Comparison of ENCODE assay signal across 16 cellular contexts in the genomic region with DNA sequence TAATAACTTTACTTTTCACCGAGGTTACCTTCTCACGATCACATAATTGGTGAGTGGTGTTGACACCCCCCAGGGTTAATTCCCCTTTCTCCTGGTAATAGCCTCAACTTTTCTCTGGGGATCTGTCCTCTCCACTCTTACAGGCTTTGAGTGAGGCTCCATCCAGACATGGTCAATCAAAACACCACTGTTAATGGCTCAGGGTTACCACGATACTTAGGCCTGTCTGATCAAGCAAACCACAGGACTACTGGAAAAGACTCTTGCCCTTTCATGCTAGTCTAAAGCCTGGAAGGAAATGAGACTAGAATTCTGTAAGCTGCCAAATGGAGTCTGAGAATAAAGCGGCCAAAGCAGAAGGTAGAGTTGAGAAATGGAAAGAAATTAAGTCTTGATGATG. TPM values are rescaled to one million over a fixed set of nuclear protein-coding genes. Genes with fewer than 3 reads are reported as not detected.
A peak's percentile ranks its signal among the peaks of the same experiment; 100 is the strongest.
DNase-seq lines count a peak whose midpoint lies in the region; ATAC-seq and TF ChIP-seq lines count a peak whose summit lies in the region.
"Had no signal": no experiment of that assay in that cellular context is flagged by ENCODE, and none has a peak within 500 bp of the region (broad histone marks: within the 10 kb centered on the region; RNA-seq: fewer than 3 reads in every experiment).

No MANE protein-coding gene starts in this region.

- peak overlapping the region; percentile 34 for H3K4me3 Mint-ChIP-seq in neural progenitor cell
- H3K4me3 Mint-ChIP-seq: B cell; CD8-positive, alpha-beta T cell; H9 had no signal

- H3K27me3 Mint-ChIP-seq in neural progenitor cell (ENCODE audit: insufficient read depth, low read depth) = peaks cover 2% of the 10 kb centered on the region

- no peaks in the 10 kb centered on the region for H3F3A ChIP-seq in neural progenitor cell (ENCODE audit: low read depth)

- no peak overlapping the region for H3K27ac ChIP-seq in esophagus muscularis mucosa (replicated peaks in 1 of 4)
- H3K27ac ChIP-seq in neural progenitor cell = no peak overlapping the region
- no peak overlapping the region for H3K27ac ChIP-seq in tibial nerve
- H3K27ac ChIP-seq: BLaER1 treated with 17β-estradiol and CSF1 and Interleukin-3, amounts not matched to agents 10 nM and 100 nM had no signal

- TF ChIP-seq EP300 in esophagus muscularis mucosa (IDR thresholded peaks at IDR 0.05) = no peak
- no peak for TF ChIP-seq EP300 in tibial nerve (IDR thresholded peaks at IDR 0.05)

- no peaks in the 10 kb centered on the region for H3K4me1 ChIP-seq in esophagus muscularis mucosa
- no peaks in the 10 kb centered on the region for H3K4me1 ChIP-seq in neural progenitor cell
- no peaks in the 10 kb centered on the region for H3K4me1 ChIP-seq in tibial nerve

- H3K9me3 Mint-ChIP-seq in neural progenitor cell = peaks cover 2% of the 10 kb centered on the region

- TF ChIP-seq CTCF in esophagus muscularis mucosa (IDR thresholded peaks at IDR 0.05) (no peak), neural progenitor cell (IDR thresholded peaks at IDR 0.05) (no peak), tibial nerve (IDR thresholded peaks at IDR 0.05) (no peak)

- H3K4me3 ChIP-seq in esophagus muscularis mucosa = no peak overlapping the region
- no peak overlapping the region for H3K4me3 ChIP-seq in neural progenitor cell
- H3K4me3 ChIP-seq in tibial nerve = no peak overlapping the region
- H3K4me3 ChIP-seq: BLaER1 treated with 17β-estradiol and CSF1 and Interleukin-3, amounts not matched to agents 10 nM and 100 nM had no signal

- no peak overlapping the region for H3K27ac Mint-ChIP-seq in neural progenitor cell
- H3K27ac Mint-ChIP-seq: B cell; CD8-positive, alpha-beta T cell; H9 had no signal

- no peaks in the 10 kb centered on the region for H3K4me1 Mint-ChIP-seq in neural progenitor cell
- H3K4me1 Mint-ChIP-seq: H9 had no signal

- H4K20me1 ChIP-seq in neural progenitor cell (ENCODE audit: low read depth) = no peaks in the 10 kb centered on the region
- H4K20me1 ChIP-seq: BLaER1 treated with 17β-estradiol and CSF1 and Interleukin-3, amounts not matched to agents 10 nM and 100 nM had no signal

- DNase-seq in MV-4-11 (lab: John Stamatoyannopoulos, UW) (peak; percentile 59), NOMO-1 treated with dmso at 0.1 percent for 144 hours (lab: John Stamatoyannopoulos, UW; ENCODE audit: unreplicated experiment) (peak; percentile 2), esophagus muscularis mucosa (ENCODE audit: extremely low spot score) (peak; percentile 29), neural progenitor cell (ENCODE audit: low spot score) (no peak), SKM-1 treated with dmso at 0.1 percent for 144 hours (lab: John Stamatoyannopoulos, UW; ENCODE audit: unreplicated experiment) (no peak), tibial nerve (ENCODE audit: low spot score in 2 of 2) (no peak)
- no peak for DNase-seq in effector CD4-positive, alpha-beta T cell
- DNase-seq: 8988T; Calu3; CD8-positive, alpha-beta T cell; DMS79 treated with DMSO at 0.1 percent for 48 hours; GF-D8; H9 had no signal

- ATAC-seq in GM18517 (IDR thresholded peaks at IDR 0.05; ENCODE audit: unreplicated experiment) = no peak
- ATAC-seq: CD8-positive, alpha-beta T cell had no signal

- no peak overlapping the region for H2AFZ ChIP-seq in neural progenitor cell (replicated peaks)

- H3K79me2 ChIP-seq in neural progenitor cell (ENCODE audit: low read depth) = no peaks in the 10 kb centered on the region

- 95% methylated on average over 4 of the region's 4 CpGs for WGBS in esophagus muscularis mucosa
- 93 to 95% methylated on average over 4 of the region's 4 CpGs for WGBS in tibial nerve, 2 donors

- no peak overlapping the region for H3K4me2 ChIP-seq in neural progenitor cell
- H3K4me2 ChIP-seq: BLaER1 treated with 17β-estradiol and CSF1 and Interleukin-3, amounts not matched to agents 10 nM and 100 nM had no signal

- no peaks in the 10 kb centered on the region for H3K27me3 ChIP-seq in esophagus muscularis mucosa
- H3K27me3 ChIP-seq in neural progenitor cell = no peaks in the 10 kb centered on the region
- no peaks in the 10 kb centered on the region for H3K27me3 ChIP-seq in tibial nerve
- H3K27me3 ChIP-seq: BLaER1 treated with 17β-estradiol and CSF1 and Interleukin-3, amounts not matched to agents 10 nM and 100 nM had no signal

- H3K9ac ChIP-seq in neural progenitor cell = no peak overlapping the region
- H3K9ac ChIP-seq: BLaER1 treated with 17β-estradiol and CSF1 and Interleukin-3, amounts not matched to agents 10 nM and 100 nM had no signal

- TF ChIP-seq POLR2A in esophagus muscularis mucosa (IDR thresholded peaks at IDR 0.05; ENCODE audit: low read depth) (no peak), tibial nerve (IDR thresholded peaks at IDR 0.05) (no peak)

- H3K9me3 ChIP-seq in esophagus muscularis mucosa (no peaks in the 10 kb centered on the region), neural progenitor cell (ENCODE audit: low read depth) (no peaks in the 10 kb centered on the region), tibial nerve (no peaks in the 10 kb centered on the region)

- H3K36me3 Mint-ChIP-seq in neural progenitor cell = no peaks in the 10 kb centered on the region
- H3K36me3 Mint-ChIP-seq: CD8-positive, alpha-beta T cell had no signal

- H3K36me3 ChIP-seq in esophagus muscularis mucosa (no peaks in the 10 kb centered on the region), neural progenitor cell (no peaks in the 10 kb centered on the region), tibial nerve (no peaks in the 10 kb centered on the region)
- H3K36me3 ChIP-seq: BLaER1 treated with 17β-estradiol and CSF1 and Interleukin-3, amounts not matched to agents 10 nM and 100 nM had no signal

- intact Hi-C loops in esophagus muscularis mucosa (cut with DNase I) = no loop called here

RNA-seq across cellular contexts. Expression of a gene that starts 56.5 kb away (rescaled TPM):
- total RNA-seq in esophagus muscularis mucosa = 10 to 100 TPM; 58.8 to 74.3 (median 69.3) TPM
- 164 and 213 TPM in 2 replicates for total RNA-seq in neural progenitor cell (ENCODE audit: low replicate concordance)
- 100 to 1,000 TPM in 2 of 4 donors, 10 to 100 TPM in 2; 78.1 to 130 (median 94.8) TPM for total RNA-seq in tibial nerve

Comparison
In these comparisons a context has a peak if more than half of its experiments do, and no peak if none do; other contexts are left out.
1. DNase-seq: peak in MV-4-11 (single experiment), NOMO-1 treated with dmso at 0.1 percent for 144 hours (single experiment) and esophagus muscularis mucosa (single experiment); none in neural progenitor cell (single experiment), SKM-1 treated with dmso at 0.1 percent for 144 hours (single experiment), effector CD4-positive, alpha-beta T cell (single experiment) and tibial nerve (0 of 2).